ENCODE assay signal across 13 cellular contexts in the genomic region with DNA sequence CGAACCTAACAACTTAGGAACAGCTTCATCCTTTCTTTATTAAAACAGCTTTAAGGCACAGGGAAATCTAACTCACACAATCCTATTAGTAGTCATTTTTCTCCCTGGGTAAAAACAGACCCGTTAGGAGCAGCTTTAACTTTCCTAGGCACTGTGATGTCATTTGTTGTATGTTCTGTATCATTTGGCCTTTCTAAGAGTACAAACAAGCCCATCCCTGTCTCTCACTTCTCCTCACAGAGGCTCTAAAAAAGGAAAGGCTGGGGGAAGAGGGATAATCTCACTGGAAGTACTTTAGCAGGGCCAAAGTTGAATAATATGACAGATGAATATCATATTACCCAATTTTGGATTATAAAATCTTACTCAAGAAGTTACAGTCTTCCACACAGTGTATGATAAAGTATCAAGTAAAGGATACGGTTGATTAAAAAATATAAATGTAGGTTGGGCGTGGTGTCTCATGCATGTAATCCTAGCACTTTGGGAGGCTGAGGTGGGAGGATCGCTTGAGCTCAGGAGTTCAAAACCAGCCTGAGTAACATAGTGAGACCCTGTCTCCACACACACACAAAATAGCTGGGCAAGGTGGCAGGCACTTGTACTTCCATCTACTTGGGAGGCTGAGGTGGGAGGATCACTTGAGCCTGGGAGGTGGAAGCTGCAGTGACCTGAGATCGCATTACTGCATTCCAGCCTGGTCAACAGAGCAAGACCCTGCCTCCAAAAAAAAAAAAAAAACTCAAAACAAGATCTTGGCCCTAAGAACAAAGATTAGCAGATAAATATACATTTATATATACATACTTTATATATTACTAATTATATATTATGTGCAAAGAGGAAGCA. TPM values are rescaled to one million over a fixed set of nuclear protein-coding genes. Genes with fewer than 3 reads are reported as not detected.
A peak's percentile ranks its signal among the peaks of the same experiment; 100 is the strongest.
DNase-seq lines count a peak whose midpoint lies in the region; ATAC-seq and TF ChIP-seq lines count a peak whose summit lies in the region.
"Had no signal": no experiment of that assay in that cellular context is flagged by ENCODE, and none has a peak within 500 bp of the region (broad histone marks: within the 10 kb centered on the region; RNA-seq: fewer than 3 reads in every experiment).

No MANE protein-coding gene starts in this region.

- no peaks in the 10 kb centered on the region for H3K27me3 Mint-ChIP-seq in Caco-2 (ENCODE audit: insufficient read depth, unreplicated experiment)
- H3K27me3 Mint-ChIP-seq: activated CD4-positive, alpha-beta memory T cell treated with anti-CD3 and anti-CD28 coated beads for 36 hours had no signal

- H3K4me3 Mint-ChIP-seq in Caco-2 (ENCODE audit: unreplicated experiment) = no peak overlapping the region
- H3K4me3 Mint-ChIP-seq: activated CD4-positive, alpha-beta memory T cell treated with anti-CD3 and anti-CD28 coated beads for 36 hours had no signal

- no peak overlapping the region for H3K27ac Mint-ChIP-seq in Caco-2 (ENCODE audit: unreplicated experiment)
- H3K27ac Mint-ChIP-seq: activated CD4-positive, alpha-beta memory T cell treated with anti-CD3 and anti-CD28 coated beads for 36 hours had no signal

- H3K36me3 ChIP-seq in GM23248 (ENCODE audit: low read depth) = no peaks in the 10 kb centered on the region
- no peaks in the 10 kb centered on the region for H3K36me3 ChIP-seq in adrenal gland (replicated peaks in 1 of 2)
- peaks cover 0 to 3% (median 0%) of the 10 kb centered on the region in 4 donors for H3K36me3 ChIP-seq in stomach
- H3K36me3 ChIP-seq in Caco-2 (ENCODE audit: control insufficient read depth, insufficient read depth, low read length) = no peaks in the 10 kb centered on the region; the same call in 1 of the 2 replicates

- DNase-seq in GM23248 = no peak
- DNase-seq in adrenal gland = peak in 1 of 7 donors; percentile 43
- no peak for DNase-seq in left ventricle myocardium superior
- DNase-seq in stomach = no peak
- DNase-seq in Caco-2 = no peak
- DNase-seq in A172 (ENCODE audit: low spot score) = no peak
- DNase-seq: activated CD4-positive, alpha-beta memory T cell treated with anti-CD3 and anti-CD28 coated beads for 36 hours; activated effector memory CD4-positive, alpha-beta T cell treated with Interleukin-2 at 50 U/mL for 16 hours; DND-41; NCI-H187; T1000 had no signal

- WGBS in GM23248 (ENCODE audit: low coverage in 1 of 2, low lambda C conversion rate in 2 of 2, missing lambda C conversion rate in 2 of 2), 2 experiments = 80 to 82% methylated on average over 6 of the region's 6 CpGs
- 75 to 85% (median 78%) methylated on average over 6 of the region's 6 CpGs for WGBS in adrenal gland, 4 donors
- WGBS in stomach, 5 donors = 73 to 85% (median 76%) methylated on average over 6 of the region's 6 CpGs

- peaks cover 34% of the 10 kb centered on the region for H3F3A ChIP-seq in GM23248 (ENCODE audit: insufficient read depth)

- peaks cover 7% of the 10 kb centered on the region; the same call in 1 of the 2 replicates for H4K20me1 ChIP-seq in GM23248 (ENCODE audit: insufficient read depth)

- H3K4me2 ChIP-seq in GM23248 (ENCODE audit: unreplicated experiment) = no peak overlapping the region

- no peaks in the 10 kb centered on the region for H3K9me2 ChIP-seq in GM23248 (ENCODE audit: insufficient read depth)

- POLR2A ChIA-PET in Caco-2 (lab: Charles Lee) = no interaction called here

- no peak overlapping the region for H3K9ac ChIP-seq in GM23248

- ATAC-seq in left ventricle myocardium superior = peak; percentile 29
- ATAC-seq in GM21717 (IDR thresholded peaks at IDR 0.05; ENCODE audit: unreplicated experiment) = no peak
- no peak for ATAC-seq in GM19328 (IDR thresholded peaks at IDR 0.05; ENCODE audit: unreplicated experiment)

- H3K79me2 ChIP-seq in GM23248 (ENCODE audit: insufficient read depth) = peaks cover 100% of the 10 kb centered on the region

- H3K27ac ChIP-seq in GM23248 = peak overlapping the region; percentile 67
- H3K27ac ChIP-seq in adrenal gland = peak overlapping the region; percentile 74 to 92 (median 77)
- peak overlapping the region in 3 of 5 donors; percentile 39 to 65 (median 57) for H3K27ac ChIP-seq in stomach

- H3K4me1 ChIP-seq in GM23248 (ENCODE audit: insufficient read depth) = peaks cover 22% of the 10 kb centered on the region
- H3K4me1 ChIP-seq in adrenal gland (replicated peaks in 1 of 2) = peaks cover 20 to 61% of the 10 kb centered on the region in 2 donors
- peaks cover 15 to 50% (median 32%) of the 10 kb centered on the region in 4 donors for H3K4me1 ChIP-seq in stomach
- H3K4me1 ChIP-seq in Caco-2 = peaks cover 6% of the 10 kb centered on the region; the same call in 1 of the 2 replicates

- TF ChIP-seq CTCF in adrenal gland (IDR thresholded peaks at IDR 0.05) = no peak
- no peak for TF ChIP-seq CTCF in stomach (IDR thresholded peaks at IDR 0.05)
- no peak for TF ChIP-seq CTCF in Caco-2 (IDR thresholded peaks at IDR 0.05; ENCODE audit: insufficient read depth in 1 of 2, low read depth in 1 of 2, low read length in 1 of 2, severe bottlenecking in 1 of 2, unreplicated experiment in 1 of 2)

- no peak for TF ChIP-seq POLR2A in adrenal gland (IDR thresholded peaks at IDR 0.05)
- no peak for TF ChIP-seq POLR2A in stomach (IDR thresholded peaks at IDR 0.05)

- H3K4me1 Mint-ChIP-seq in Caco-2 (ENCODE audit: low read depth, unreplicated experiment) = peaks cover 13% of the 10 kb centered on the region

- H2AFZ ChIP-seq in GM23248 = no peak overlapping the region

- no peaks in the 10 kb centered on the region for H3K9me3 ChIP-seq in GM23248 (ENCODE audit: low read depth)
- H3K9me3 ChIP-seq in adrenal gland (replicated peaks in 1 of 3) = no peaks in the 10 kb centered on the region
- no peaks in the 10 kb centered on the region for H3K9me3 ChIP-seq in stomach
- H3K9me3 ChIP-seq in Caco-2 = no peaks in the 10 kb centered on the region

- H3K27me3 ChIP-seq in GM23248 (replicated peaks; ENCODE audit: insufficient read depth) = no peaks in the 10 kb centered on the region
- no peaks in the 10 kb centered on the region for H3K27me3 ChIP-seq in adrenal gland
- no peaks in the 10 kb centered on the region for H3K27me3 ChIP-seq in stomach
- no peaks in the 10 kb centered on the region for H3K27me3 ChIP-seq in Caco-2 (replicated peaks; ENCODE audit: control insufficient read depth, insufficient read depth, low read length)

- H3K36me3 Mint-ChIP-seq in Caco-2 (ENCODE audit: insufficient read depth, unreplicated experiment) = no peaks in the 10 kb centered on the region
- H3K36me3 Mint-ChIP-seq: activated CD4-positive, alpha-beta memory T cell treated with anti-CD3 and anti-CD28 coated beads for 36 hours had no signal

- H3K4me3 ChIP-seq in GM23248 (no peak overlapping the region), adrenal gland (no peak overlapping the region), stomach (no peak overlapping the region), Caco-2 (ENCODE audit: low read depth, low read length) (no peak overlapping the region)

- no peak for TF ChIP-seq EP300 in stomach (IDR thresholded peaks at IDR 0.05)

- in situ Hi-C loops in GM23248 (cut with MboI) = loop anchor here (10.0 kb wide), 1 partner anchor 130 kb away; no protein-coding TSS in a partner anchor

- intact Hi-C loops in adrenal gland (cut with DNase I) = loop anchor here in 1 of 2 donors (10.0 kb wide), 1 partner anchor 50 kb away; no protein-coding TSS in a partner anchor
- intact Hi-C loops in left ventricle myocardium superior (cut with micrococcal nuclease) = no loop called here
- intact Hi-C loops in stomach (cut with DNase I; ENCODE audit: low total_unique reads) = no loop called here
- intact Hi-C loops in Caco-2 (cut with micrococcal nuclease; ENCODE audit: unreplicated experiment) = no loop called here

- H3K9me3 Mint-ChIP-seq in Caco-2 (ENCODE audit: unreplicated experiment) = no peaks in the 10 kb centered on the region
- H3K9me3 Mint-ChIP-seq: activated CD4-positive, alpha-beta memory T cell treated with anti-CD3 and anti-CD28 coated beads for 36 hours had no signal

- no TSS peak for BruUV-seq in Caco-2 (replicated peaks; lab: Mats Ljungman, UMichigan)

- CTCF ChIA-PET in Caco-2 (lab: Charles Lee) = no interaction called here

RNA-seq across cellular contexts. Expression of a gene that starts 7.9 kb away (rescaled TPM):
- total RNA-seq in GM23248 (2014; rRNA removed; shearing (Covaris generic)) = 11.5 and 13.8 TPM in 2 replicates
- polyA plus RNA-seq in GM23248 (2016; fragmentation: Nextera tagmentation; extraction: Ambion mirVana) (8.1 and 8.9 TPM in 2 replicates), adrenal gland (10 to 100 TPM; 18.2 to 24.2 (median 22.9) TPM), stomach (10 to 100 TPM in 2 of 3 donors, 1 to 10 TPM in 1; 8.7 to 13.6 (median 12.6) TPM)
- total RNA-seq in adrenal gland (10 to 100 TPM; 34.3 to 56.3 (median 45.6) TPM), left ventricle myocardium superior (59.3 TPM), stomach (10 to 100 TPM in 3 of 5 donors, 1 to 10 TPM in 2; 8.8 to 34.0 (median 22.3) TPM), Caco-2 (2022) (22.3 and 22.9 TPM in 2 replicates)
- total RNA-seq in A172 (2014; rRNA removed; shearing (Covaris generic)) = 12.8 and 13.1 TPM in 2 replicates

RNA-seq across cellular contexts. Expression of a gene that starts 41.3 kb away (rescaled TPM):
- 1,857 and 2,539 TPM in 2 replicates for total RNA-seq in GM23248 (2014; rRNA removed; shearing (Covaris generic))
- polyA plus RNA-seq in GM23248 (2016; fragmentation: Nextera tagmentation; extraction: Ambion mirVana) (573 and 596 TPM in 2 replicates), adrenal gland (1,000 to 10,000 TPM in 2 of 3 donors, 100 to 1,000 TPM in 1; 937 to 2,565 (median 2,238) TPM), stomach (1,000 to 10,000 TPM; 3,296 to 4,063 (median 3,349) TPM)
- total RNA-seq in adrenal gland (1,000 to 10,000 TPM; 1,048 to 3,093 (median 1,795) TPM), left ventricle myocardium superior (604 TPM), stomach (1,000 to 10,000 TPM in 4 of 5 donors, 100 to 1,000 TPM in 1; 371 to 2,165 (median 1,796) TPM), Caco-2 (2022) (1,650 and 1,752 TPM in 2 replicates)
- 1,978 and 2,323 TPM in 2 replicates for total RNA-seq in A172 (2014; rRNA removed; shearing (Covaris generic))
